Comparison of ENCODE assay signal across 9 cellular contexts in genomic region chr15:38853608-38854007, GRCh38.
DNase-seq lines count a peak whose midpoint lies in the region; ATAC-seq and TF ChIP-seq lines count a peak whose summit lies in the region.
"Had no signal": no experiment of that assay in that cellular context is flagged by ENCODE, and none has a peak within 500 bp of the region (broad histone marks: within the 10 kb centered on the region; RNA-seq: fewer than 3 reads in every experiment).

No MANE protein-coding gene starts in this region.

- no peaks in the 10 kb centered on the region for H4K20me1 ChIP-seq in HCT116 (ENCODE audit: insufficient read depth)

- TF ChIP-seq CTCF in HCT116 (IDR thresholded peaks at IDR 0.05 in 2 of 3, conservative IDR thresholded peaks at IDR 0.05 in 1 of 3; ENCODE audit: borderline replicate concordance in 1 of 3, insufficient read depth in 1 of 3, low read depth in 2 of 3, low read length in 2 of 3) = peak; percentile 9 to 57 (median 52); a peak in 4 of 6 replicates

- no peaks in the 10 kb centered on the region for H3K9me2 ChIP-seq in HCT116 (ENCODE audit: insufficient read depth)

- no peak overlapping the region for H2AFZ ChIP-seq in HCT116 (ENCODE audit: low read depth, low read length, poor library complexity, severe bottlenecking)

- ATAC-seq in HCT116 (peak; percentile 84), GM21723 (IDR thresholded peaks at IDR 0.05; ENCODE audit: unreplicated experiment) (no peak), GM18520 (IDR thresholded peaks at IDR 0.05; ENCODE audit: unreplicated experiment) (no peak)
- peak; percentile 33 for ATAC-seq in activated CD4-positive, alpha-beta T cell treated with anti-CD3 and anti-CD28 coated beads for 36 hours
- ATAC-seq: stimulated activated naive CD8-positive, alpha-beta T cell treated with anti-CD3 and anti-CD28 coated beads, Interleukin-15, amount 100 ng/mL, for 72 hours had no signal

- H3K4me3 Mint-ChIP-seq in activated CD4-positive, alpha-beta T cell treated with anti-CD3 and anti-CD28 coated beads for 36 hours = no peak overlapping the region
- H3K4me3 Mint-ChIP-seq: stimulated activated naive CD8-positive, alpha-beta T cell treated with anti-CD3 and anti-CD28 coated beads, Interleukin-15, amount 100 ng/mL, for 72 hours had no signal

- no TSS peak for BruUV-seq in HCT116 (replicated peaks; lab: Mats Ljungman, UMichigan)

- POLR2A ChIA-PET in HCT116 (lab: Charles Lee) = no interaction called here
- POLR2A ChIA-PET in activated CD4-positive, alpha-beta T cell treated with anti-CD3 and anti-CD28 coated beads for 36 hours (lab: Charles Lee) = no interaction called here

- H3K4me1 Mint-ChIP-seq in activated CD4-positive, alpha-beta T cell treated with anti-CD3 and anti-CD28 coated beads for 36 hours = no peaks in the 10 kb centered on the region
- H3K4me1 Mint-ChIP-seq: stimulated activated naive CD8-positive, alpha-beta T cell treated with anti-CD3 and anti-CD28 coated beads, Interleukin-15, amount 100 ng/mL, for 72 hours had no signal

- H3K79me2 ChIP-seq in HCT116 (ENCODE audit: insufficient read depth, low read length) = no peaks in the 10 kb centered on the region

- no peaks in the 10 kb centered on the region for H3K36me3 Mint-ChIP-seq in activated CD4-positive, alpha-beta T cell treated with anti-CD3 and anti-CD28 coated beads for 36 hours (ENCODE audit: low read depth)

- no peak overlapping the region for H3K27ac ChIP-seq in HCT116 (ENCODE audit: low read depth, low read length)

- TF ChIP-seq RAD21 in HCT116 (IDR thresholded peaks at IDR 0.05; ENCODE audit: low read depth) = peak; percentile 30

- H3K27me3 Mint-ChIP-seq in activated CD4-positive, alpha-beta T cell treated with anti-CD3 and anti-CD28 coated beads for 36 hours = peaks cover 12% of the 10 kb centered on the region

- H3K9me3 ChIP-seq in HCT116 (ENCODE audit: control insufficient read depth in 1 of 2, insufficient read depth in 1 of 2, low read depth in 1 of 2, low read length in 2 of 2) = no peaks in the 10 kb centered on the region

- no peaks in the 10 kb centered on the region for H3K9me3 Mint-ChIP-seq in activated CD4-positive, alpha-beta T cell treated with anti-CD3 and anti-CD28 coated beads for 36 hours (ENCODE audit: low read depth)
- H3K9me3 Mint-ChIP-seq: stimulated activated naive CD8-positive, alpha-beta T cell treated with anti-CD3 and anti-CD28 coated beads, Interleukin-15, amount 100 ng/mL, for 72 hours had no signal

- H3K9ac ChIP-seq in HCT116 (ENCODE audit: low read length) = no peak overlapping the region

- intact Hi-C loops in HCT116 (cut with micrococcal nuclease) = no loop called here
- intact Hi-C loops in activated CD4-positive, alpha-beta T cell treated with anti-CD3 and anti-CD28 coated beads for 36 hours (cut with DNase I, micrococcal nuclease) = no loop called here

- H3K27me3 ChIP-seq in HCT116 (ENCODE audit: insufficient read depth, low read length) = no peaks in the 10 kb centered on the region

- DNase-seq in AG08395 (ENCODE audit: low spot score) (peak; percentile 19), HCT116 (ENCODE audit: low read depth, low spot score) (peak; percentile 24), iPS DF 4.7 (ENCODE audit: extremely low read depth, low spot score) (peak; percentile 56), retina (no peak), mucosa of gallbladder (ENCODE audit: low spot score) (no peak)
- DNase-seq in activated CD4-positive, alpha-beta T cell treated with anti-CD3 and anti-CD28 coated beads for 36 hours = peak; percentile 45

- no peaks in the 10 kb centered on the region for H3K36me3 ChIP-seq in HCT116 (ENCODE audit: control insufficient read depth in 1 of 2, insufficient read depth in 2 of 2, low read length in 2 of 2)

- CTCF ChIA-PET in HCT116 (lab: Charles Lee) = interaction anchor here (0.7 to 1.0 kb wide), 3 partner anchors 8 to 146 kb away, joined by 4 to 5 read pairs (median 5); no protein-coding TSS in a partner anchor
- CTCF ChIA-PET in activated CD4-positive, alpha-beta T cell treated with anti-CD3 and anti-CD28 coated beads for 36 hours (lab: Charles Lee) = interaction anchor here (1.9 kb wide), 1 partner anchor 146 kb away, joined by 7 read pairs; no protein-coding TSS in a partner anchor

- H3K4me3 ChIP-seq in HCT116 (replicated peaks in 1 of 2; ENCODE audit: low read depth in 1 of 2, low read length in 2 of 2) = no peak overlapping the region

- H3K27ac Mint-ChIP-seq in activated CD4-positive, alpha-beta T cell treated with anti-CD3 and anti-CD28 coated beads for 36 hours = no peak overlapping the region
- H3K27ac Mint-ChIP-seq: stimulated activated naive CD8-positive, alpha-beta T cell treated with anti-CD3 and anti-CD28 coated beads, Interleukin-15, amount 100 ng/mL, for 72 hours had no signal

- RAD21 ChIA-PET in HCT116 (lab: Charles Lee; ENCODE audit: low non-redundant PET in 1 of 2, low total read pairs in 2 of 2, uncharacterized antibody in 2 of 2, unreplicated experiment in 2 of 2) = no interaction called here

- H3K4me1 ChIP-seq in HCT116 (ENCODE audit: control insufficient read depth in 1 of 2, insufficient read depth in 2 of 2, low read length in 2 of 2) = no peaks in the 10 kb centered on the region

- H3K4me2 ChIP-seq in HCT116 (ENCODE audit: low read length) = no peak overlapping the region

- TF ChIP-seq POLR2A in HCT116 (IDR thresholded peaks at IDR 0.05; ENCODE audit: borderline replicate concordance, extremely low read depth, insufficient read depth, insufficient read length) = no peak

TF ChIP-seq in HCT116, 20 proteins besides CTCF, POLR2A, EP300 and RAD21:
- TF ChIP-seq TCF7L2 (IDR thresholded peaks at IDR 0.05; ENCODE audit: borderline replicate concordance, extremely low read depth, insufficient read depth, insufficient read length) (no peak), SRF (IDR thresholded peaks at IDR 0.05; ENCODE audit: low read depth) (no peak), ZBTB33 (IDR thresholded peaks at IDR 0.05; ENCODE audit: extremely low read depth, insufficient replicate concordance, low read length) (no peak), POLR2AphosphoS5 (IDR thresholded peaks at IDR 0.05; ENCODE audit: low read depth, low read length) (no peak)

Comparison
In these comparisons a context has a peak if more than half of its experiments do, and no peak if none do; other contexts are left out.
1. DNase-seq: peak in AG08395 (single experiment), HCT116 (single experiment), activated CD4-positive, alpha-beta T cell treated with anti-CD3 and anti-CD28 coated beads for 36 hours (single experiment) and iPS DF 4.7 (single experiment); none in retina (single experiment) and mucosa of gallbladder (single experiment).
2. ATAC-seq: peak in HCT116 (single experiment) and activated CD4-positive, alpha-beta T cell treated with anti-CD3 and anti-CD28 coated beads for 36 hours (single experiment); none in GM21723 (single experiment) and GM18520 (single experiment).